In genomic region chr22:20095521-20095920, GRCh38 we compare ENCODE assay signal across 32 cellular contexts. TPM values are rescaled to one million over a fixed set of nuclear protein-coding genes. Genes with fewer than 3 reads are reported as not detected.
DNase-seq lines count a peak whose midpoint lies in the region; ATAC-seq, FAIRE-seq and TF ChIP-seq lines count a peak whose summit lies in the region.
"Had no signal": no experiment of that assay in that cellular context is flagged by ENCODE, and none has a peak within 500 bp of the region (broad histone marks: within the 10 kb centered on the region; RNA-seq: fewer than 3 reads in every experiment).

No MANE protein-coding gene starts in this region.

- POLR2A ChIA-PET in CD4-positive, alpha-beta T cell (lab: Charles Lee), result no interaction called here

- ATAC-seq in activated T-cell treated with anti-CD3 and anti-CD28 coated beads, Interleukin-2, amount 50 U/mL, for 4 hours, result peak; percentile 19 to 23
- ATAC-seq in CD4-positive, alpha-beta T cell (ENCODE audit: poor library complexity), result no peak
- ATAC-seq in T-helper 17 cell, result no peak

- peaks cover 0 to 5% of the 10 kb centered on the region in 2 donors for H3K4me1 ChIP-seq in kidney (ENCODE audit: control insufficient read depth in 1 of 2, insufficient read depth in 1 of 2, low read depth in 1 of 2, low read length in 2 of 2)
- H3K4me1 ChIP-seq: BLaER1, right atrium auricular region, SJCRH30 had no signal

- no peak for TF ChIP-seq CTCF in CD4-positive, alpha-beta T cell (IDR thresholded peaks at IDR 0.05)
- no peak for TF ChIP-seq CTCF in kidney (IDR thresholded peaks at IDR 0.05; ENCODE audit: borderline replicate concordance, extremely low read depth, insufficient read depth)

- H3K27me3 ChIP-seq in CD4-positive, alpha-beta T cell (ENCODE audit: control insufficient read depth, insufficient read depth, low read length), result no peaks in the 10 kb centered on the region
- H3K27me3 ChIP-seq: BLaER1, dorsolateral prefrontal cortex, esophagus muscularis mucosa, right atrium auricular region, SJCRH30 had no signal

- no peak for DNase-seq in activated T-cell treated with anti-CD3 and anti-CD28 coated beads, Interleukin-2, amount 50 U/mL, for 4 hours
- DNase-seq in activated T-cell treated with anti-CD3 and anti-CD28 coated beads for 4 hours, result no peak
- DNase-seq in CD4-positive, alpha-beta T cell, result no peak
- no peak for DNase-seq in T-helper 17 cell
- peak; percentile 8 for DNase-seq in kidney
- no peak for DNase-seq in GOT3 (lab: John Stamatoyannopoulos, UW)
- DNase-seq in dedifferentiated amniotic fluid mesenchymal stem cell (ENCODE audit: extremely low spot score), result no peak
- DNase-seq: amniotic stem cell, cerebellar nuclear complex, DMS79, dorsolateral prefrontal cortex, foreskin fibroblast, H9, NCI-H1092 treated with DMSO at 0.1 percent for 48 hours, NCI-H187, NCI-H82, SJCRH30, small intestine, SW 1271, T1000, WERI-Rb-1 had no signal

- H3K9me3 Mint-ChIP-seq in activated T-cell treated with anti-CD3 and anti-CD28 coated beads, Interleukin-2, amount 50 U/mL, for 4 hours, result no peaks in the 10 kb centered on the region
- H3K9me3 Mint-ChIP-seq in CD4-positive, alpha-beta T cell, result peaks cover 3% of the 10 kb centered on the region
- H3K9me3 Mint-ChIP-seq: H9, type B pancreatic cell had no signal

- H3K36me3 ChIP-seq in kidney (ENCODE audit: control insufficient read depth in 1 of 2, insufficient read depth in 2 of 2, low read length in 2 of 2), result peaks cover 48 to 50% of the 10 kb centered on the region in 2 donors

- H3K27ac ChIP-seq in CD4-positive, alpha-beta T cell (ENCODE audit: low read depth, low read length), result no peak overlapping the region
- H3K27ac ChIP-seq in kidney (ENCODE audit: low read depth in 2 of 2, low read length in 2 of 2), result no peak overlapping the region
- H3K27ac ChIP-seq: BLaER1, esophagus muscularis mucosa, right atrium auricular region, SJCRH30, WERI-Rb-1 had no signal

- peaks cover 57% of the 10 kb centered on the region for H3K4me1 Mint-ChIP-seq in activated T-cell treated with anti-CD3 and anti-CD28 coated beads, Interleukin-2, amount 50 U/mL, for 4 hours (ENCODE audit: low read depth)
- peaks cover 46% of the 10 kb centered on the region for H3K4me1 Mint-ChIP-seq in CD4-positive, alpha-beta T cell (ENCODE audit: low read depth)
- H3K4me1 Mint-ChIP-seq in T-helper 17 cell, result peaks cover 28% of the 10 kb centered on the region
- H3K4me1 Mint-ChIP-seq: brain had no signal

- H3K4me3 Mint-ChIP-seq in activated T-cell treated with anti-CD3 and anti-CD28 coated beads, Interleukin-2, amount 50 U/mL, for 4 hours, result no peak overlapping the region
- no peak overlapping the region for H3K4me3 Mint-ChIP-seq in CD4-positive, alpha-beta T cell
- H3K4me3 Mint-ChIP-seq in T-helper 17 cell, result no peak overlapping the region
- H3K4me3 Mint-ChIP-seq: brain, H9, type B pancreatic cell had no signal

- H3K4me3 ChIP-seq in kidney (ENCODE audit: low read length in 2 of 2), result no peak overlapping the region
- H3K4me3 ChIP-seq: BLaER1, dorsolateral prefrontal cortex, esophagus muscularis mucosa, right atrium auricular region, SJCRH30 had no signal

- peak overlapping the region; percentile 42 for H3K27ac Mint-ChIP-seq in CD4-positive, alpha-beta T cell
- H3K27ac Mint-ChIP-seq in T-helper 17 cell, result peak overlapping the region; percentile 65
- H3K27ac Mint-ChIP-seq: brain, H9, type B pancreatic cell had no signal

- H3K36me3 Mint-ChIP-seq in activated T-cell treated with anti-CD3 and anti-CD28 coated beads, Interleukin-2, amount 50 U/mL, for 4 hours (ENCODE audit: insufficient read depth), result peaks cover 51% of the 10 kb centered on the region
- H3K36me3 Mint-ChIP-seq in CD4-positive, alpha-beta T cell (ENCODE audit: low read depth), result peaks cover 89% of the 10 kb centered on the region
- peaks cover 14% of the 10 kb centered on the region for H3K36me3 Mint-ChIP-seq in T-helper 17 cell (ENCODE audit: low read depth)

- FAIRE-seq in kidney (lab: Jason Lieb, UNC), result no peak
- FAIRE-seq: endometrium, G401.6, HTR-8/SVneo, keratinocyte, small intestine had no signal

- no peak overlapping the region for H3K9ac ChIP-seq in kidney (ENCODE audit: low read length in 2 of 2)
- H3K9ac ChIP-seq: BLaER1 had no signal

- CTCF ChIA-PET in CD4-positive, alpha-beta T cell (lab: Charles Lee), result no interaction called here

- no peaks in the 10 kb centered on the region for H3K27me3 Mint-ChIP-seq in activated T-cell treated with anti-CD3 and anti-CD28 coated beads, Interleukin-2, amount 50 U/mL, for 4 hours (ENCODE audit: low read depth)
- no peaks in the 10 kb centered on the region for H3K27me3 Mint-ChIP-seq in CD4-positive, alpha-beta T cell
- H3K27me3 Mint-ChIP-seq in T-helper 17 cell, result no peaks in the 10 kb centered on the region
- H3K27me3 Mint-ChIP-seq: type B pancreatic cell had no signal

- intact Hi-C loops in CD4-positive, alpha-beta T cell (cut with DNase I, micrococcal nuclease), result no loop called here
- intact Hi-C loops in kidney (cut with DNase I), result no loop called here

- H3K9me3 ChIP-seq in CD4-positive, alpha-beta T cell (ENCODE audit: control insufficient read depth, low read length), result peaks cover 7% of the 10 kb centered on the region
- H3K9me3 ChIP-seq in T-helper 17 cell (ENCODE audit: control insufficient read depth, low read length, poor library complexity, severe bottlenecking) (no peaks in the 10 kb centered on the region), kidney (ENCODE audit: control insufficient read depth in 1 of 2, low read length in 2 of 2) (no peaks in the 10 kb centered on the region)
- H3K9me3 ChIP-seq: BLaER1, esophagus muscularis mucosa, SJCRH30 had no signal

RNA-seq across cellular contexts. Expression of gene DGCR8, which starts 15.5 kb away (rescaled TPM):
- total RNA-seq in activated T-cell treated with anti-CD3 and anti-CD28 coated beads, Interleukin-2, amount 50 U/mL, for 4 hours, result 10 to 100 TPM; 56.2 to 65.3 (median 60.9) TPM
- 10 to 100 TPM; 17.8 to 18.5 TPM for total RNA-seq in CD4-positive, alpha-beta T cell
- total RNA-seq in T-helper 17 cell, result 10 to 100 TPM; 32.0 to 37.9 TPM
- 40.1 TPM for total RNA-seq in kidney
- polyA plus RNA-seq in kidney (ENCODE audit: insufficient read depth, low read depth, low replicate concordance), result 12.2 TPM

RNA-seq across cellular contexts. Expression of gene RANBP1, which starts 20.4 kb away (rescaled TPM):
- total RNA-seq in activated T-cell treated with anti-CD3 and anti-CD28 coated beads, Interleukin-2, amount 50 U/mL, for 4 hours, result 100 to 1,000 TPM; 453 to 533 (median 503) TPM
- 10 to 100 TPM; 68.1 to 72.1 TPM for total RNA-seq in CD4-positive, alpha-beta T cell
- total RNA-seq in T-helper 17 cell (10 to 100 TPM; 65.7 to 75.2 TPM), kidney (67.2 TPM)
- polyA plus RNA-seq in kidney (ENCODE audit: insufficient read depth, low read depth, low replicate concordance), result 80.5 TPM

RNA-seq across cellular contexts. Expression of gene TRMT2A, which starts 21.5 kb away (rescaled TPM):
- total RNA-seq in activated T-cell treated with anti-CD3 and anti-CD28 coated beads, Interleukin-2, amount 50 U/mL, for 4 hours, result 100 to 1,000 TPM; 143 to 161 (median 146) TPM
- total RNA-seq in CD4-positive, alpha-beta T cell, result 10 to 100 TPM; 79.3 to 84.2 TPM
- total RNA-seq in T-helper 17 cell, result 10 to 100 TPM; 77.1 to 85.5 TPM
- total RNA-seq in kidney, result 50.0 TPM
- 37.3 TPM for polyA plus RNA-seq in kidney (ENCODE audit: insufficient read depth, low read depth, low replicate concordance)

RNA-seq across cellular contexts. Expression of gene ZDHHC8, which starts 36.1 kb away (rescaled TPM):
- 10 to 100 TPM; 88.2 to 99.5 (median 89.5) TPM for total RNA-seq in activated T-cell treated with anti-CD3 and anti-CD28 coated beads, Interleukin-2, amount 50 U/mL, for 4 hours
- total RNA-seq in CD4-positive, alpha-beta T cell, result 10 to 100 TPM; 44.9 to 49.3 TPM
- total RNA-seq in T-helper 17 cell (10 to 100 TPM; 60.1 to 75.8 TPM), kidney (57.1 TPM)
- polyA plus RNA-seq in kidney (ENCODE audit: insufficient read depth, low read depth, low replicate concordance), result 18.8 TPM

RNA-seq across cellular contexts. Expression of gene CCDC188, which starts 55.3 kb away (rescaled TPM):
- total RNA-seq in activated T-cell treated with anti-CD3 and anti-CD28 coated beads, Interleukin-2, amount 50 U/mL, for 4 hours, result not detected
- total RNA-seq in CD4-positive, alpha-beta T cell, result not detected
- total RNA-seq in T-helper 17 cell (1 to 10 TPM in 1 of 2 donors, not detected in 1; 1.5 TPM), kidney (2.8 TPM)
- 0.54 TPM for polyA plus RNA-seq in kidney (ENCODE audit: insufficient read depth, low read depth, low replicate concordance)
- total RNA-seq: H9, liver, NCI-H460, SJCRH30 had no signal
- polyA plus RNA-seq: keratinocyte, liver had no signal

Comparison
In these comparisons a context has a peak if more than half of its experiments do, and no peak if none do; other contexts are left out.
1. ATAC-seq: peak in activated T-cell treated with anti-CD3 and anti-CD28 coated beads, Interleukin-2, amount 50 U/mL, for 4 hours (2 of 2); none in CD4-positive, alpha-beta T cell (single experiment) and T-helper 17 cell (single experiment).